1 cellular context compared by ENCODE assay signal in the genomic region with DNA sequence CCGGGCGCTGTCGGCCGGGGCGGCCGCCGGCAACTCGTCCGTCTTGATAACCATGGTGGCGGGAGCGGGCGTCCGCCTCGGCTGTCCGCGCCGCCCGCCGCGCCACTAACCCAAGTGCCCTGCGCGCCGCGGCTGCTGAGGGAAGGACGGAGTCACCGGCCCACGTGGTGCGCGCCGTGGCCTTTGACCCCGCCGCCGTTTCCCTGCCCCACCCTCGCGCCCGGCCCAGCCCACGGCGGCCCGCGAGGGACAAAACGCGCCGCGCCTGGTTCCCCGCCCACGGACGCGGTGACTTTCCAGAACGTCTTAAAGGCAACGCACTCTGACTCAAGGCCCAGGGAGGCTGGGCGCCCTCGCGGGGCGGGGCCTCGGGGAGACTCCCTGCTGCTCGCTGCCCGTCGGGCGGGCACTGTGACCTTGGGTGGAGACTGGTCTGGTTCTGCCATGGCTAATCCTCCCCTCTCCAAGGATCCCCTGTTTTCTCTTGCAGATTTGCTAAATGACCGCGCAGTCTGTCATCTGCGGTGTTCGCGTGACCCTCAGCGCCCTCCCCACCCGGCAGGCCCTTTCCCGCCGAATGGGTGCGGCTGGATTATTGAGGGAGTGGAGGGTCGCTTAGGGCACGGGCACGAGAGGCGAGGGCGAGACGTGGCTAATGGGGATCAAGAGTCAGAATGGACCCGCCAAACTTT.
A peak's percentile ranks its signal among the peaks of the same experiment; 100 is the strongest.
TF ChIP-seq lines count a peak whose summit lies in the region.

A gene with protein sequence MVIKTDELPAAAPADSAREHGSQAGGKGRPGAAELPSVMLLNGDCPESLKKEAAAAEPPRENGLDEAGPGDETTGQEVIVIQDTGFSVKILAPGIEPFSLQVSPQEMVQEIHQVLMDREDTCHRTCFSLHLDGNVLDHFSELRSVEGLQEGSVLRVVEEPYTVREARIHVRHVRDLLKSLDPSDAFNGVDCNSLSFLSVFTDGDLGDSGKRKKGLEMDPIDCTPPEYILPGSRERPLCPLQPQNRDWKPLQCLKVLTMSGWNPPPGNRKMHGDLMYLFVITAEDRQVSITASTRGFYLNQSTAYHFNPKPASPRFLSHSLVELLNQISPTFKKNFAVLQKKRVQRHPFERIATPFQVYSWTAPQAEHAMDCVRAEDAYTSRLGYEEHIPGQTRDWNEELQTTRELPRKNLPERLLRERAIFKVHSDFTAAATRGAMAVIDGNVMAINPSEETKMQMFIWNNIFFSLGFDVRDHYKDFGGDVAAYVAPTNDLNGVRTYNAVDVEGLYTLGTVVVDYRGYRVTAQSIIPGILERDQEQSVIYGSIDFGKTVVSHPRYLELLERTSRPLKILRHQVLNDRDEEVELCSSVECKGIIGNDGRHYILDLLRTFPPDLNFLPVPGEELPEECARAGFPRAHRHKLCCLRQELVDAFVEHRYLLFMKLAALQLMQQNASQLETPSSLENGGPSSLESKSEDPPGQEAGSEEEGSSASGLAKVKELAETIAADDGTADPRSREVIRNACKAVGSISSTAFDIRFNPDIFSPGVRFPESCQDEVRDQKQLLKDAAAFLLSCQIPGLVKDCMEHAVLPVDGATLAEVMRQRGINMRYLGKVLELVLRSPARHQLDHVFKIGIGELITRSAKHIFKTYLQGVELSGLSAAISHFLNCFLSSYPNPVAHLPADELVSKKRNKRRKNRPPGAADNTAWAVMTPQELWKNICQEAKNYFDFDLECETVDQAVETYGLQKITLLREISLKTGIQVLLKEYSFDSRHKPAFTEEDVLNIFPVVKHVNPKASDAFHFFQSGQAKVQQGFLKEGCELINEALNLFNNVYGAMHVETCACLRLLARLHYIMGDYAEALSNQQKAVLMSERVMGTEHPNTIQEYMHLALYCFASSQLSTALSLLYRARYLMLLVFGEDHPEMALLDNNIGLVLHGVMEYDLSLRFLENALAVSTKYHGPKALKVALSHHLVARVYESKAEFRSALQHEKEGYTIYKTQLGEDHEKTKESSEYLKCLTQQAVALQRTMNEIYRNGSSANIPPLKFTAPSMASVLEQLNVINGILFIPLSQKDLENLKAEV (N-terminal part only) (minus strand): TSS at position 157 of the 692 bp plus-strand sequence. CDS start 103 bp downstream, at position 54.

TF ChIP-seq in GM12878, 131 proteins besides CTCF, POLR2A, EP300 and RAD21 (continued from another document and continues in another):
- TF ChIP-seq, protein P1, sequence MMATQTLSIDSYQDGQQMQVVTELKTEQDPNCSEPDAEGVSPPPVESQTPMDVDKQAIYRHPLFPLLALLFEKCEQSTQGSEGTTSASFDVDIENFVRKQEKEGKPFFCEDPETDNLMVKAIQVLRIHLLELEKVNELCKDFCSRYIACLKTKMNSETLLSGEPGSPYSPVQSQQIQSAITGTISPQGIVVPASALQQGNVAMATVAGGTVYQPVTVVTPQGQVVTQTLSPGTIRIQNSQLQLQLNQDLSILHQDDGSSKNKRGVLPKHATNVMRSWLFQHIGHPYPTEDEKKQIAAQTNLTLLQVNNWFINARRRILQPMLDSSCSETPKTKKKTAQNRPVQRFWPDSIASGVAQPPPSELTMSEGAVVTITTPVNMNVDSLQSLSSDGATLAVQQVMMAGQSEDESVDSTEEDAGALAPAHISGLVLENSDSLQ (IDR thresholded peaks at IDR 0.05) = peak; percentile 25; the same call in 1 of the 2 replicates
- TF ChIP-seq, protein P2, sequence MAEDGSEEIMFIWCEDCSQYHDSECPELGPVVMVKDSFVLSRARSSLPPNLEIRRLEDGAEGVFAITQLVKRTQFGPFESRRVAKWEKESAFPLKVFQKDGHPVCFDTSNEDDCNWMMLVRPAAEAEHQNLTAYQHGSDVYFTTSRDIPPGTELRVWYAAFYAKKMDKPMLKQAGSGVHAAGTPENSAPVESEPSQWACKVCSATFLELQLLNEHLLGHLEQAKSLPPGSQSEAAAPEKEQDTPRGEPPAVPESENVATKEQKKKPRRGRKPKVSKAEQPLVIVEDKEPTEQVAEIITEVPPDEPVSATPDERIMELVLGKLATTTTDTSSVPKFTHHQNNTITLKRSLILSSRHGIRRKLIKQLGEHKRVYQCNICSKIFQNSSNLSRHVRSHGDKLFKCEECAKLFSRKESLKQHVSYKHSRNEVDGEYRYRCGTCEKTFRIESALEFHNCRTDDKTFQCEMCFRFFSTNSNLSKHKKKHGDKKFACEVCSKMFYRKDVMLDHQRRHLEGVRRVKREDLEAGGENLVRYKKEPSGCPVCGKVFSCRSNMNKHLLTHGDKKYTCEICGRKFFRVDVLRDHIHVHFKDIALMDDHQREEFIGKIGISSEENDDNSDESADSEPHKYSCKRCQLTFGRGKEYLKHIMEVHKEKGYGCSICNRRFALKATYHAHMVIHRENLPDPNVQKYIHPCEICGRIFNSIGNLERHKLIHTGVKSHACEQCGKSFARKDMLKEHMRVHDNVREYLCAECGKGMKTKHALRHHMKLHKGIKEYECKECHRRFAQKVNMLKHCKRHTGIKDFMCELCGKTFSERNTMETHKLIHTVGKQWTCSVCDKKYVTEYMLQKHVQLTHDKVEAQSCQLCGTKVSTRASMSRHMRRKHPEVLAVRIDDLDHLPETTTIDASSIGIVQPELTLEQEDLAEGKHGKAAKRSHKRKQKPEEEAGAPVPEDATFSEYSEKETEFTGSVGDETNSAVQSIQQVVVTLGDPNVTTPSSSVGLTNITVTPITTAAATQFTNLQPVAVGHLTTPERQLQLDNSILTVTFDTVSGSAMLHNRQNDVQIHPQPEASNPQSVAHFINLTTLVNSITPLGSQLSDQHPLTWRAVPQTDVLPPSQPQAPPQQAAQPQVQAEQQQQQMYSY (CRISPR knock-in tag; IDR thresholded peaks at IDR 0.05) = no peak
- TF ChIP-seq RB1 (IDR thresholded peaks at IDR 0.05; ENCODE audit: borderline replicate concordance) (peak; percentile 69; the same call in 1 of the 2 replicates), ZNF207 (IDR thresholded peaks at IDR 0.05; ENCODE audit: borderline replicate concordance) (peak; percentile 89; the same call in 1 of the 2 replicates), MEF2B (IDR thresholded peaks at IDR 0.05; ENCODE audit: partially characterized antibody, poor library complexity, severe bottlenecking) (no peak), RELA (IDR thresholded peaks at IDR 0.05; ENCODE audit: borderline replicate concordance, partially characterized antibody) (peak; percentile 81), MXI1 (IDR thresholded peaks at IDR 0.05; ENCODE audit: low read depth, low read length) (peak; percentile 97), CHD2 (IDR thresholded peaks at IDR 0.05; ENCODE audit: borderline replicate concordance, low read depth, low read length) (peak; percentile 88), GABPA (IDR thresholded peaks at IDR 0.05; ENCODE audit: low read depth) (no peak), HCFC1 (IDR thresholded peaks at IDR 0.05; ENCODE audit: low read length) (peak; percentile 77), POLR2AphosphoS5 (IDR thresholded peaks at IDR 0.05; ENCODE audit: low read length) (peak; percentile 70; the same call in 1 of the 2 replicates), NR2C2 (IDR thresholded peaks at IDR 0.05; ENCODE audit: borderline replicate concordance, control insufficient read depth, insufficient read length, low read depth) (peak; percentile 81), HDGF (IDR thresholded peaks at IDR 0.05) (0 out of 2 replicates have a peak, but pooled peaks have one; percentile 38), ZBED1 (IDR thresholded peaks at IDR 0.05; ENCODE audit: borderline replicate concordance) (no peak), SREBF1 (IDR thresholded peaks at IDR 0.05; ENCODE audit: low read length) (peak; percentile 71), BACH1 (IDR thresholded peaks at IDR 0.05; ENCODE audit: borderline replicate concordance) (peak; percentile 16; the same call in 1 of the 2 replicates), NR2C1 (IDR thresholded peaks at IDR 0.05) (peak; percentile 98), MYB (IDR thresholded peaks at IDR 0.05; ENCODE audit: borderline replicate concordance, low read depth, low read length) (no peak), EZH2 (IDR thresholded peaks at IDR 0.05; ENCODE audit: borderline replicate concordance, control insufficient read depth, low read depth, low read length) (no peak), TCF12 (IDR thresholded peaks at IDR 0.05; ENCODE audit: low read depth, low read length) (0 out of 2 replicates have a peak, but pooled peaks have one; percentile 9), EGR1 (IDR thresholded peaks at IDR 0.05; ENCODE audit: borderline replicate concordance in 1 of 2, low read depth in 2 of 2, low read length in 2 of 2) (peak; percentile 93 to 99), YY1 (IDR thresholded peaks at IDR 0.05; ENCODE audit: low read depth, low read length) (peak; percentile 72), CREM (IDR thresholded peaks at IDR 0.05; ENCODE audit: low read depth) (peak; percentile 70), PAX5 (IDR thresholded peaks at IDR 0.05; ENCODE audit: borderline replicate concordance, low read depth, low read length) (0 out of 2 replicates have a peak, but pooled peaks have one; percentile 58), RBBP5 (conservative IDR thresholded peaks at IDR 0.05) (no peak), GATAD2B (conservative IDR thresholded peaks at IDR 0.05; ENCODE audit: low read depth) (peak; percentile 38; the same call in 1 of the 2 replicates), SP1 (IDR thresholded peaks at IDR 0.05; ENCODE audit: low read depth, low read length) (peak; percentile 83), SIN3A (IDR thresholded peaks at IDR 0.05; ENCODE audit: low read depth, low read length) (peak; percentile 95), BHLHE40 (IDR thresholded peaks at IDR 0.05; ENCODE audit: borderline replicate concordance in 1 of 2, low read depth in 2 of 2, low read length in 1 of 2) (peak in 1 of 2 experiments; percentile 52; a peak in 2 of 4 replicates), NBN (IDR thresholded peaks at IDR 0.05) (peak; percentile 74; the same call in 1 of the 2 replicates)
- TF ChIP-seq, protein P3, sequence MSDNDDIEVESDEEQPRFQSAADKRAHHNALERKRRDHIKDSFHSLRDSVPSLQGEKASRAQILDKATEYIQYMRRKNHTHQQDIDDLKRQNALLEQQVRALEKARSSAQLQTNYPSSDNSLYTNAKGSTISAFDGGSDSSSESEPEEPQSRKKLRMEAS (IDR thresholded peaks at IDR 0.05; ENCODE audit: low read depth, low read length) = peak; percentile 91
- TF ChIP-seq, protein P4, sequence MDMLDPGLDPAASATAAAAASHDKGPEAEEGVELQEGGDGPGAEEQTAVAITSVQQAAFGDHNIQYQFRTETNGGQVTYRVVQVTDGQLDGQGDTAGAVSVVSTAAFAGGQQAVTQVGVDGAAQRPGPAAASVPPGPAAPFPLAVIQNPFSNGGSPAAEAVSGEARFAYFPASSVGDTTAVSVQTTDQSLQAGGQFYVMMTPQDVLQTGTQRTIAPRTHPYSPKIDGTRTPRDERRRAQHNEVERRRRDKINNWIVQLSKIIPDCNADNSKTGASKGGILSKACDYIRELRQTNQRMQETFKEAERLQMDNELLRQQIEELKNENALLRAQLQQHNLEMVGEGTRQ (IDR thresholded peaks at IDR 0.05; ENCODE audit: borderline replicate concordance, low read depth, low read length) = peak; percentile 85
- TF ChIP-seq, protein P5, sequence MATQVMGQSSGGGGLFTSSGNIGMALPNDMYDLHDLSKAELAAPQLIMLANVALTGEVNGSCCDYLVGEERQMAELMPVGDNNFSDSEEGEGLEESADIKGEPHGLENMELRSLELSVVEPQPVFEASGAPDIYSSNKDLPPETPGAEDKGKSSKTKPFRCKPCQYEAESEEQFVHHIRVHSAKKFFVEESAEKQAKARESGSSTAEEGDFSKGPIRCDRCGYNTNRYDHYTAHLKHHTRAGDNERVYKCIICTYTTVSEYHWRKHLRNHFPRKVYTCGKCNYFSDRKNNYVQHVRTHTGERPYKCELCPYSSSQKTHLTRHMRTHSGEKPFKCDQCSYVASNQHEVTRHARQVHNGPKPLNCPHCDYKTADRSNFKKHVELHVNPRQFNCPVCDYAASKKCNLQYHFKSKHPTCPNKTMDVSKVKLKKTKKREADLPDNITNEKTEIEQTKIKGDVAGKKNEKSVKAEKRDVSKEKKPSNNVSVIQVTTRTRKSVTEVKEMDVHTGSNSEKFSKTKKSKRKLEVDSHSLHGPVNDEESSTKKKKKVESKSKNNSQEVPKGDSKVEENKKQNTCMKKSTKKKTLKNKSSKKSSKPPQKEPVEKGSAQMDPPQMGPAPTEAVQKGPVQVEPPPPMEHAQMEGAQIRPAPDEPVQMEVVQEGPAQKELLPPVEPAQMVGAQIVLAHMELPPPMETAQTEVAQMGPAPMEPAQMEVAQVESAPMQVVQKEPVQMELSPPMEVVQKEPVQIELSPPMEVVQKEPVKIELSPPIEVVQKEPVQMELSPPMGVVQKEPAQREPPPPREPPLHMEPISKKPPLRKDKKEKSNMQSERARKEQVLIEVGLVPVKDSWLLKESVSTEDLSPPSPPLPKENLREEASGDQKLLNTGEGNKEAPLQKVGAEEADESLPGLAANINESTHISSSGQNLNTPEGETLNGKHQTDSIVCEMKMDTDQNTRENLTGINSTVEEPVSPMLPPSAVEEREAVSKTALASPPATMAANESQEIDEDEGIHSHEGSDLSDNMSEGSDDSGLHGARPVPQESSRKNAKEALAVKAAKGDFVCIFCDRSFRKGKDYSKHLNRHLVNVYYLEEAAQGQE (IDR thresholded peaks at IDR 0.05; ENCODE audit: low read depth, low read length) = no peak
- TF ChIP-seq, protein P6, sequence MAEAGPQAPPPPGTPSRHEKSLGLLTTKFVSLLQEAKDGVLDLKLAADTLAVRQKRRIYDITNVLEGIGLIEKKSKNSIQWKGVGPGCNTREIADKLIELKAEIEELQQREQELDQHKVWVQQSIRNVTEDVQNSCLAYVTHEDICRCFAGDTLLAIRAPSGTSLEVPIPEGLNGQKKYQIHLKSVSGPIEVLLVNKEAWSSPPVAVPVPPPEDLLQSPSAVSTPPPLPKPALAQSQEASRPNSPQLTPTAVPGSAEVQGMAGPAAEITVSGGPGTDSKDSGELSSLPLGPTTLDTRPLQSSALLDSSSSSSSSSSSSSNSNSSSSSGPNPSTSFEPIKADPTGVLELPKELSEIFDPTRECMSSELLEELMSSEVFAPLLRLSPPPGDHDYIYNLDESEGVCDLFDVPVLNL (IDR thresholded peaks at IDR 0.05; ENCODE audit: low read depth, low read length) = 0 out of 2 replicates have a peak, but pooled peaks have one; percentile 55
- TF ChIP-seq, protein P7, sequence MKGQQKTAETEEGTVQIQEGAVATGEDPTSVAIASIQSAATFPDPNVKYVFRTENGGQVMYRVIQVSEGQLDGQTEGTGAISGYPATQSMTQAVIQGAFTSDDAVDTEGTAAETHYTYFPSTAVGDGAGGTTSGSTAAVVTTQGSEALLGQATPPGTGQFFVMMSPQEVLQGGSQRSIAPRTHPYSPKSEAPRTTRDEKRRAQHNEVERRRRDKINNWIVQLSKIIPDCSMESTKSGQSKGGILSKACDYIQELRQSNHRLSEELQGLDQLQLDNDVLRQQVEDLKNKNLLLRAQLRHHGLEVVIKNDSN (IDR thresholded peaks at IDR 0.05; ENCODE audit: borderline replicate concordance, extremely low read length, insufficient read depth, low read depth, low read length) = peak; percentile 96
- TF ChIP-seq, protein P8, sequence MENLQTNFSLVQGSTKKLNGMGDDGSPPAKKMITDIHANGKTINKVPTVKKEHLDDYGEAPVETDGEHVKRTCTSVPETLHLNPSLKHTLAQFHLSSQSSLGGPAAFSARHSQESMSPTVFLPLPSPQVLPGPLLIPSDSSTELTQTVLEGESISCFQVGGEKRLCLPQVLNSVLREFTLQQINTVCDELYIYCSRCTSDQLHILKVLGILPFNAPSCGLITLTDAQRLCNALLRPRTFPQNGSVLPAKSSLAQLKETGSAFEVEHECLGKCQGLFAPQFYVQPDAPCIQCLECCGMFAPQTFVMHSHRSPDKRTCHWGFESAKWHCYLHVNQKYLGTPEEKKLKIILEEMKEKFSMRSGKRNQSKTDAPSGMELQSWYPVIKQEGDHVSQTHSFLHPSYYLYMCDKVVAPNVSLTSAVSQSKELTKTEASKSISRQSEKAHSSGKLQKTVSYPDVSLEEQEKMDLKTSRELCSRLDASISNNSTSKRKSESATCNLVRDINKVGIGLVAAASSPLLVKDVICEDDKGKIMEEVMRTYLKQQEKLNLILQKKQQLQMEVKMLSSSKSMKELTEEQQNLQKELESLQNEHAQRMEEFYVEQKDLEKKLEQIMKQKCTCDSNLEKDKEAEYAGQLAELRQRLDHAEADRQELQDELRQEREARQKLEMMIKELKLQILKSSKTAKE (IDR thresholded peaks at IDR 0.05; ENCODE audit: low read depth, poor library complexity, severe bottlenecking) = no peak
